9 cellular contexts compared by ENCODE assay signal in the genomic region with DNA sequence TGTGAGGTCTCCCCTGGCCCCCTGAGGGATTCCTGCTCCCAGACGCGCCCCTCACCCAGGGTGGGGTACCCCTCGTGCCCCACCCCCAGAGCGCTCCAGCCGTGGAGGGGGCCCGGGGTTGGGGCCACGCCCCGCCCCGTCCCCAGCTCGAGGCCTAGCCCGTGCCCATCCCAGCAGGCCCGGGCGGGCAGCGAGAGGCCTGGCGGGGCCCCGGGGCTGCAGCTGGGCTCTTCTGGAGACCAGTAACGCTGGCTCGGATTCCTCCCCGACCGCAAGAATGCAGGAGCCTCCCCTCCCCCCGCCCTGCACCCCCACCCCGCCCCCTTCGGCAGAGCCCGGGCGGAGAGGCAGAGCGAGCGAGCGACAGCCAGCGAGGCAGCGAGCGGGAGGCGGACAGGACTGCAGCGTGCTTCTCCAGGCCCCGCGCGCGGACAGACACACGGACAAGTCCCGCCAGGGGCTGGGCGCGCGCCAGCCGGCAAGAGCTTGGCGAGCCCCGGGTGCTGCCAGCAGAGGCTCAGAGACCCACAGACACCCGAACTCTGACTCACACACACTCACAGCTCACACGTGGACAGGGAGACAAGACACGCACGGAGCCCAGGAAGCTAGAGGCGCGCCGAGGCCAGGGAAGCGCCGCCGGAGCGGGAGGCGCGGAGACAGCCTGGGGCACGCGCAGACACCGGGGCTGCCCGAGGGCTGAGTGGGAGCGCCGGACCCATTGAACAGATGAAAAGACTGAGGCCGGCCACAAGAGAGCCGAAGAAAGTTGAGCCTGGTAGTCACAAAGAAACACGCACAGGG. TPM values are rescaled to one million over a fixed set of nuclear protein-coding genes. Genes with fewer than 3 reads are reported as not detected.
DNase-seq lines count a peak whose midpoint lies in the region; ATAC-seq and TF ChIP-seq lines count a peak whose summit lies in the region.
"Had no signal": no experiment of that assay in that cellular context is flagged by ENCODE, and none has a peak within 500 bp of the region (broad histone marks: within the 10 kb centered on the region; RNA-seq: fewer than 3 reads in every experiment).

No MANE protein-coding gene starts in this region.

- H3K36me3 ChIP-seq in liver (ENCODE audit: control insufficient read depth in 4 of 4, insufficient read depth in 3 of 4, low read depth in 1 of 4, low read length in 3 of 4) = peaks cover 0 to 7% (median 0%) of the 10 kb centered on the region in 4 donors
- H3K36me3 ChIP-seq in stomach smooth muscle (ENCODE audit: control insufficient read depth in 2 of 2, insufficient read depth in 2 of 2, low read length in 2 of 2) = peaks cover 5 to 12% of the 10 kb centered on the region in 2 donors

- H3K4me1 ChIP-seq in liver (ENCODE audit: control insufficient read depth in 4 of 4, insufficient read depth in 4 of 4, low read length in 3 of 4) = peaks cover 20 to 70% (median 37%) of the 10 kb centered on the region in 4 donors
- H3K4me1 ChIP-seq in stomach smooth muscle (ENCODE audit: control insufficient read depth, insufficient read depth, low read length) = peaks cover 87% of the 10 kb centered on the region

- peak in 1 of 2 donors; percentile 21 for TF ChIP-seq RAD21 in liver (IDR thresholded peaks at IDR 0.05)

- ATAC-seq in HG02571 (IDR thresholded peaks at IDR 0.05; ENCODE audit: unreplicated experiment) = no peak

- H3K27ac ChIP-seq in dorsolateral prefrontal cortex (peak overlapping the region; percentile 8 to 98 (median 94)), liver (ENCODE audit: low read depth in 1 of 2, low read length in 2 of 2) (peak overlapping the region; percentile 75 to 79), stomach smooth muscle (ENCODE audit: low read length) (peak overlapping the region; percentile 89)
- H3K27ac ChIP-seq: C4-2B had no signal

- H3K4me3 ChIP-seq in dorsolateral prefrontal cortex (peak overlapping the region in 58 of 59 donors; percentile 10 to 63 (median 44)), liver (ENCODE audit: low read depth in 1 of 3, low read length in 3 of 3) (peak overlapping the region in 1 of 3 donors; percentile 23), stomach smooth muscle (ENCODE audit: low read length in 2 of 2) (peak overlapping the region; percentile 59 to 70)

- TF ChIP-seq CTCF in dorsolateral prefrontal cortex (IDR thresholded peaks at IDR 0.05 in 54 of 56, conservative IDR thresholded peaks at IDR 0.05 in 2 of 56; ENCODE audit: low read depth in 1 of 56, partially characterized antibody in 56 of 56) (peak in 5 of 56 donors; percentile 7 to 23 (median 9)), liver (IDR thresholded peaks at IDR 0.05; ENCODE audit: low read depth, low read length, missing input control) (no peak)

- intact Hi-C loops in dorsolateral prefrontal cortex (cut with DNase I) = no loop called here

- 22% methylated on average over 67 of the region's 67 CpGs for WGBS in liver

- H3K9ac ChIP-seq in liver (ENCODE audit: low read depth in 1 of 2, low read length in 2 of 2) (no peak overlapping the region), stomach smooth muscle (ENCODE audit: low read length in 2 of 2) (peak overlapping the region in 1 of 2 donors; percentile 80)

- no peaks in the 10 kb centered on the region for H3K9me3 ChIP-seq in liver (ENCODE audit: control insufficient read depth in 4 of 4, low read length in 3 of 4)
- H3K9me3 ChIP-seq in stomach smooth muscle (ENCODE audit: control insufficient read depth in 2 of 2, low read length in 2 of 2) = no peaks in the 10 kb centered on the region

- peak; percentile 4 for DNase-seq in NCI-H2171 treated with DMSO at 0.1 percent for 48 hours (lab: John Stamatoyannopoulos, UW)
- DNase-seq in NCI-H2171 (lab: John Stamatoyannopoulos, UW) = no peak
- DNase-seq in activated CD4-positive, alpha-beta T cell treated with anti-CD3 and anti-CD28 coated beads for 1 hour = peak; percentile 46
- peak in 5 of 10 donors; percentile 57 to 83 (median 63) for DNase-seq in dorsolateral prefrontal cortex
- no peak for DNase-seq in SHP77 treated with DMSO at 0.1 percent for 48 hours (lab: John Stamatoyannopoulos, UW)

- H3K27me3 ChIP-seq in dorsolateral prefrontal cortex (no peaks in the 10 kb centered on the region), liver (ENCODE audit: control insufficient read depth in 4 of 4, insufficient read depth in 4 of 4, low read length in 3 of 4) (no peaks in the 10 kb centered on the region), stomach smooth muscle (ENCODE audit: control insufficient read depth in 1 of 2, insufficient read depth in 2 of 2, low read length in 2 of 2) (no peaks in the 10 kb centered on the region)

TF ChIP-seq in liver, 16 proteins besides CTCF, POLR2A, EP300 and RAD21:
- TF ChIP-seq, protein P1, sequence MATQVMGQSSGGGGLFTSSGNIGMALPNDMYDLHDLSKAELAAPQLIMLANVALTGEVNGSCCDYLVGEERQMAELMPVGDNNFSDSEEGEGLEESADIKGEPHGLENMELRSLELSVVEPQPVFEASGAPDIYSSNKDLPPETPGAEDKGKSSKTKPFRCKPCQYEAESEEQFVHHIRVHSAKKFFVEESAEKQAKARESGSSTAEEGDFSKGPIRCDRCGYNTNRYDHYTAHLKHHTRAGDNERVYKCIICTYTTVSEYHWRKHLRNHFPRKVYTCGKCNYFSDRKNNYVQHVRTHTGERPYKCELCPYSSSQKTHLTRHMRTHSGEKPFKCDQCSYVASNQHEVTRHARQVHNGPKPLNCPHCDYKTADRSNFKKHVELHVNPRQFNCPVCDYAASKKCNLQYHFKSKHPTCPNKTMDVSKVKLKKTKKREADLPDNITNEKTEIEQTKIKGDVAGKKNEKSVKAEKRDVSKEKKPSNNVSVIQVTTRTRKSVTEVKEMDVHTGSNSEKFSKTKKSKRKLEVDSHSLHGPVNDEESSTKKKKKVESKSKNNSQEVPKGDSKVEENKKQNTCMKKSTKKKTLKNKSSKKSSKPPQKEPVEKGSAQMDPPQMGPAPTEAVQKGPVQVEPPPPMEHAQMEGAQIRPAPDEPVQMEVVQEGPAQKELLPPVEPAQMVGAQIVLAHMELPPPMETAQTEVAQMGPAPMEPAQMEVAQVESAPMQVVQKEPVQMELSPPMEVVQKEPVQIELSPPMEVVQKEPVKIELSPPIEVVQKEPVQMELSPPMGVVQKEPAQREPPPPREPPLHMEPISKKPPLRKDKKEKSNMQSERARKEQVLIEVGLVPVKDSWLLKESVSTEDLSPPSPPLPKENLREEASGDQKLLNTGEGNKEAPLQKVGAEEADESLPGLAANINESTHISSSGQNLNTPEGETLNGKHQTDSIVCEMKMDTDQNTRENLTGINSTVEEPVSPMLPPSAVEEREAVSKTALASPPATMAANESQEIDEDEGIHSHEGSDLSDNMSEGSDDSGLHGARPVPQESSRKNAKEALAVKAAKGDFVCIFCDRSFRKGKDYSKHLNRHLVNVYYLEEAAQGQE (IDR thresholded peaks at IDR 0.05) = no peak
- TF ChIP-seq EGR1 (IDR thresholded peaks at IDR 0.05; ENCODE audit: low read depth in 2 of 2) (no peak), NR2F2 (IDR thresholded peaks at IDR 0.05) (no peak), FOXA2 (IDR thresholded peaks at IDR 0.05) (no peak), HNF4G (IDR thresholded peaks at IDR 0.05) (no peak), YY1 (IDR thresholded peaks at IDR 0.05) (no peak), GABPA (IDR thresholded peaks at IDR 0.05 in 1 of 2, conservative IDR thresholded peaks at IDR 0.05 in 1 of 2) (no peak), RXRA (IDR thresholded peaks at IDR 0.05) (no peak), JUND (IDR thresholded peaks at IDR 0.05) (no peak), HNF4A (conservative IDR thresholded peaks at IDR 0.05) (no peak)
- TF ChIP-seq, protein P2, sequence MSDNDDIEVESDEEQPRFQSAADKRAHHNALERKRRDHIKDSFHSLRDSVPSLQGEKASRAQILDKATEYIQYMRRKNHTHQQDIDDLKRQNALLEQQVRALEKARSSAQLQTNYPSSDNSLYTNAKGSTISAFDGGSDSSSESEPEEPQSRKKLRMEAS (IDR thresholded peaks at IDR 0.05) = no peak
- TF ChIP-seq, protein P3, sequence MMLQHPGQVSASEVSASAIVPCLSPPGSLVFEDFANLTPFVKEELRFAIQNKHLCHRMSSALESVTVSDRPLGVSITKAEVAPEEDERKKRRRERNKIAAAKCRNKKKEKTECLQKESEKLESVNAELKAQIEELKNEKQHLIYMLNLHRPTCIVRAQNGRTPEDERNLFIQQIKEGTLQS (IDR thresholded peaks at IDR 0.05) = no peak

RNA-seq across cellular contexts. Expression of a gene that starts 15.2 kb away (rescaled TPM):
- 10 to 100 TPM; 18.7 to 59.0 (median 28.4) TPM for total RNA-seq in dorsolateral prefrontal cortex
- 10 to 100 TPM in 1 of 2 donors, 1 to 10 TPM in 1; 6.1 to 10.2 TPM for total RNA-seq in liver
- polyA plus RNA-seq in liver = 10 to 100 TPM in 1 of 2 donors, 1 to 10 TPM in 1; 2.2 to 11.6 TPM

RNA-seq across cellular contexts. Expression of a gene that starts 26.8 kb away (rescaled TPM):
- total RNA-seq in dorsolateral prefrontal cortex (not detected), liver (not detected)
- under 1 TPM; 0.06 to 0.92 TPM for polyA plus RNA-seq in liver

RNA-seq across cellular contexts. Expression of a gene that starts 45.6 kb away (rescaled TPM):
- total RNA-seq in dorsolateral prefrontal cortex (1 to 10 TPM in 3 of 120 experiments, under 1 TPM in 24, not detected in 93; 0.43 to 1.2 (median 0.59) TPM), liver (not detected)
- not detected for polyA plus RNA-seq in liver

Comparison
In these comparisons a context has a peak if more than half of its experiments do, and no peak if none do; other contexts are left out.
1. DNase-seq: peak in NCI-H2171 treated with DMSO at 0.1 percent for 48 hours (single experiment) and activated CD4-positive, alpha-beta T cell treated with anti-CD3 and anti-CD28 coated beads for 1 hour (single experiment); none in NCI-H2171 (single experiment) and SHP77 treated with DMSO at 0.1 percent for 48 hours (single experiment).
2. Peak in every context shown above with its lines, with median percentiles within 50 percentile points of each other: H3K27ac ChIP-seq.